In genomic region chr1:143884932-143885574, GRCh38 we compare ENCODE assay signal across 8 cellular contexts.
A peak's percentile ranks its signal among the peaks of the same experiment; 100 is the strongest.
DNase-seq lines count a peak whose midpoint lies in the region; ATAC-seq, FAIRE-seq and TF ChIP-seq lines count a peak whose summit lies in the region.
"Not testable (repeated sequence)": the region's sequence is repeated elsewhere in the genome, so short reads cannot be mapped to it uniquely, and the experiment has no call there.

No MANE protein-coding gene starts in this region.

- peak; percentile 94 for ATAC-seq in GM21515 (IDR thresholded peaks at IDR 0.05; ENCODE audit: unreplicated experiment)
- peak; percentile 93 for ATAC-seq in HG03460 (IDR thresholded peaks at IDR 0.05; ENCODE audit: unreplicated experiment)
- ATAC-seq in natural killer cell treated with Interleukin-12 subunit alpha and Interleukin-12 subunit beta and Interleukin-15 and Interleukin-18, amount 100 ng/mL, for 72 hours: peak; percentile 95 to 96

- H3K27me3 Mint-ChIP-seq in activated T-helper 2 cell treated with anti-CD3 and anti-CD28 coated beads, Interferon-gamma antibody, Interleukin-2, Interleukin-4, amounts not matched to agents 10 μg/mL and 5 μg/mL and 100 μg/mL, durations not matched to agents 14 hours and 24 hours and 36 hours (ENCODE audit: low read depth); natural killer cell treated with Interleukin-12 subunit alpha and Interleukin-12 subunit beta and Interleukin-15 and Interleukin-18, amount 100 ng/mL, for 72 hours: not testable (repeated sequence)

- not testable (repeated sequence) for FAIRE-seq in D721Med (lab: Jason Lieb, UNC)

- H3K4me1 ChIP-seq in SJSA1 (replicated peaks): not testable (repeated sequence)

- H3K4me1 Mint-ChIP-seq in activated T-helper 2 cell treated with anti-CD3 and anti-CD28 coated beads, Interferon-gamma antibody, Interleukin-2, Interleukin-4, amounts not matched to agents 10 μg/mL and 5 μg/mL and 100 μg/mL, durations not matched to agents 14 hours and 24 hours and 36 hours (ENCODE audit: low read depth); natural killer cell treated with Interleukin-12 subunit alpha and Interleukin-12 subunit beta and Interleukin-15 and Interleukin-18, amount 100 ng/mL, for 72 hours (ENCODE audit: low read depth in 2 of 2): not testable (repeated sequence)

- H3K9me3 Mint-ChIP-seq in activated T-helper 2 cell treated with anti-CD3 and anti-CD28 coated beads, Interferon-gamma antibody, Interleukin-2, Interleukin-4, amounts not matched to agents 10 μg/mL and 5 μg/mL and 100 μg/mL, durations not matched to agents 14 hours and 24 hours and 36 hours; natural killer cell treated with Interleukin-12 subunit alpha and Interleukin-12 subunit beta and Interleukin-15 and Interleukin-18, amount 100 ng/mL, for 72 hours: not testable (repeated sequence)

- H3K27ac Mint-ChIP-seq in activated T-helper 2 cell treated with anti-CD3 and anti-CD28 coated beads, Interferon-gamma antibody, Interleukin-2, Interleukin-4, amounts not matched to agents 10 μg/mL and 5 μg/mL and 100 μg/mL, durations not matched to agents 14 hours and 24 hours and 36 hours; natural killer cell treated with Interleukin-12 subunit alpha and Interleukin-12 subunit beta and Interleukin-15 and Interleukin-18, amount 100 ng/mL, for 72 hours: not testable (repeated sequence)

- not testable (repeated sequence) for H3K36me3 Mint-ChIP-seq in activated T-helper 2 cell treated with anti-CD3 and anti-CD28 coated beads, Interferon-gamma antibody, Interleukin-2, Interleukin-4, amounts not matched to agents 10 μg/mL and 5 μg/mL and 100 μg/mL, durations not matched to agents 14 hours and 24 hours and 36 hours (ENCODE audit: low read depth); natural killer cell treated with Interleukin-12 subunit alpha and Interleukin-12 subunit beta and Interleukin-15 and Interleukin-18, amount 100 ng/mL, for 72 hours

- not testable (repeated sequence) for H3K27ac ChIP-seq in SJSA1

- not testable (repeated sequence) for H3K27me3 ChIP-seq in SJSA1 (replicated peaks)

- not testable (repeated sequence) for H3K36me3 ChIP-seq in SJSA1

- not testable (repeated sequence) for DNase-seq in D721Med (ENCODE audit: insufficient read length, low spot score)
- DNase-seq in SJSA1 (ENCODE audit: low read depth in 1 of 2, low spot score in 2 of 2) (peak; percentile 41 to 53), fibroblast of peridontal ligament (ENCODE audit: extremely low read depth) (peak; percentile 8)
- DNase-seq in activated T-helper 2 cell treated with anti-CD3 and anti-CD28 coated beads, Interferon-gamma antibody, Interleukin-2, Interleukin-4, amounts not matched to agents 10 μg/mL and 5 μg/mL and 100 μg/mL, durations not matched to agents 14 hours and 24 hours and 36 hours (ENCODE audit: low spot score): peak; percentile 48
- DNase-seq in natural killer cell treated with Interleukin-12 subunit alpha and Interleukin-12 subunit beta and Interleukin-15 and Interleukin-18, amount 100 ng/mL, for 72 hours (ENCODE audit: low spot score): peak; percentile 82
- DNase-seq in stimulated activated CD8-positive, alpha-beta memory T cell treated with anti-CD3 and anti-CD28 coated beads, Interleukin-7, amount 100 ng/mL, for 1 hour (ENCODE audit: low read depth in 2 of 2): peak; percentile 35 to 58

- intact Hi-C loops in activated T-helper 2 cell treated with anti-CD3 and anti-CD28 coated beads, Interferon-gamma antibody, Interleukin-2, Interleukin-4, amounts not matched to agents 10 μg/mL and 5 μg/mL and 100 μg/mL, durations not matched to agents 14 hours and 24 hours and 36 hours (cut with micrococcal nuclease): not testable (repeated sequence)

- H3K4me3 ChIP-seq in SJSA1: not testable (repeated sequence)

- not testable (repeated sequence) for H3K9me3 ChIP-seq in SJSA1 (replicated peaks)

- H3K4me3 Mint-ChIP-seq in activated T-helper 2 cell treated with anti-CD3 and anti-CD28 coated beads, Interferon-gamma antibody, Interleukin-2, Interleukin-4, amounts not matched to agents 10 μg/mL and 5 μg/mL and 100 μg/mL, durations not matched to agents 14 hours and 24 hours and 36 hours (ENCODE audit: low read depth); natural killer cell treated with Interleukin-12 subunit alpha and Interleukin-12 subunit beta and Interleukin-15 and Interleukin-18, amount 100 ng/mL, for 72 hours: not testable (repeated sequence)

- peak; percentile 40 for TF ChIP-seq CTCF in D721Med (IDR thresholded peaks at IDR 0.05; ENCODE audit: insufficient read depth, missing control alignments)
